22 cellular contexts compared by ENCODE assay signal in genomic region chr18:46320297-46320696, GRCh38.
A peak's percentile ranks its signal among the peaks of the same experiment; 100 is the strongest.
DNase-seq lines count a peak whose midpoint lies in the region; ATAC-seq and TF ChIP-seq lines count a peak whose summit lies in the region.
"Had no signal": no experiment of that assay in that cellular context is flagged by ENCODE, and none has a peak within 500 bp of the region (broad histone marks: within the 10 kb centered on the region; RNA-seq: fewer than 3 reads in every experiment).

No MANE protein-coding gene starts in this region.

- H4K20me1 ChIP-seq in DND-41 (ENCODE audit: insufficient read depth, low read length) = no peaks in the 10 kb centered on the region

- H3K36me3 ChIP-seq in DND-41 (ENCODE audit: insufficient read depth, low read length) = no peaks in the 10 kb centered on the region
- H3K36me3 ChIP-seq: esophagus squamous epithelium had no signal

- no peak overlapping the region for H3K4me2 ChIP-seq in DND-41 (ENCODE audit: insufficient read depth, low read length)

- DNase-seq in DND-41 (no peak), HFFc6 (no peak), WTC11 (ENCODE audit: low spot score) (no peak), kidney tubule cell (ENCODE audit: low spot score) (peak; percentile 11), inferior parietal cortex (ENCODE audit: extremely low spot score) (no peak)
- DNase-seq: activated CD4-positive, CD25-positive, alpha-beta regulatory T cell treated with anti-CD3 and anti-CD28 coated beads, Interleukin-2, amount 50 U/mL, for 72 hours; activated CD8-positive, alpha-beta T cell treated with anti-CD3 and anti-CD28 coated beads, Interleukin-2, amount 10 ng/mL, durations not matched to agents 7 days and 5 days; activated naive CD4-positive, alpha-beta T cell; activated T-cell treated with anti-CD3 and anti-CD28 coated beads, Interleukin-2, amount 50 U/mL, for 1 hour; amniotic stem cell; CD8-positive, alpha-beta T cell; central memory CD4-positive, alpha-beta T cell; esophagus squamous epithelium; IMR-90; left colon; NCI-H1694; T1000; testis had no signal

- H3K9me3 Mint-ChIP-seq in HFFc6 (no peaks in the 10 kb centered on the region), WTC11 (no peaks in the 10 kb centered on the region)
- H3K9me3 Mint-ChIP-seq in stimulated activated memory B cell treated with anti-CD40 and anti-IgM and Interleukin-4, amounts not matched to agents 10 μg/mL and 1 μg/mL and 100 μg/mL, for 72 hours = no peaks in the 10 kb centered on the region
- H3K9me3 Mint-ChIP-seq: CD8-positive, alpha-beta T cell; stimulated activated effector memory CD8-positive, alpha-beta T cell treated with anti-CD3 and anti-CD28 coated beads, Interleukin-12 subunit alpha, Interleukin-12 subunit beta, amount 100 ng/mL, for 72 hours had no signal

- H3K27ac ChIP-seq in DND-41 (ENCODE audit: low read length) = no peak overlapping the region
- H3K27ac ChIP-seq: esophagus squamous epithelium, HL-60, testis had no signal

- H3K4me3 Mint-ChIP-seq in HFFc6 (no peak overlapping the region), WTC11 (no peak overlapping the region)
- no peak overlapping the region for H3K4me3 Mint-ChIP-seq in stimulated activated memory B cell treated with anti-CD40 and anti-IgM and Interleukin-4, amounts not matched to agents 10 μg/mL and 1 μg/mL and 100 μg/mL, for 72 hours
- H3K4me3 Mint-ChIP-seq: activated CD8-positive, alpha-beta T cell treated with anti-CD3 and anti-CD28 coated beads, Interleukin-2, amount 10 ng/mL, durations not matched to agents 7 days and 5 days; CD8-positive, alpha-beta T cell; stimulated activated effector memory CD8-positive, alpha-beta T cell treated with anti-CD3 and anti-CD28 coated beads, Interleukin-12 subunit alpha, Interleukin-12 subunit beta, amount 100 ng/mL, for 72 hours had no signal

- H3K27me3 ChIP-seq in DND-41 (ENCODE audit: insufficient read depth, low read length, poor library complexity) = no peaks in the 10 kb centered on the region
- H3K27me3 ChIP-seq: esophagus squamous epithelium, testis had no signal

- H3K4me1 ChIP-seq in DND-41 (ENCODE audit: insufficient read depth, low read length) = peaks cover 10% of the 10 kb centered on the region
- H3K4me1 ChIP-seq: testis had no signal

- peak; percentile 29 for TF ChIP-seq CTCF in DND-41 (IDR thresholded peaks at IDR 0.05; ENCODE audit: borderline replicate concordance, extremely low read depth, low read length, poor library complexity, severe bottlenecking)
- peak; percentile 39 for TF ChIP-seq CTCF in HFFc6 (IDR thresholded peaks at IDR 0.05)
- TF ChIP-seq CTCF in WTC11 (IDR thresholded peaks at IDR 0.05) = no peak

- POLR2A ChIA-PET in WTC11 (lab: Charles Lee) = interaction anchor here (0.6 kb wide), 1 partner anchor 83 kb away, joined by 4 read pairs; no protein-coding TSS in a partner anchor

- H3K9me3 ChIP-seq in DND-41 (ENCODE audit: insufficient read depth, low read length, severe bottlenecking) = no peaks in the 10 kb centered on the region
- H3K9me3 ChIP-seq: esophagus squamous epithelium, testis had no signal

- H3K27ac Mint-ChIP-seq in HFFc6 = no peak overlapping the region
- H3K27ac Mint-ChIP-seq in WTC11 = no peak overlapping the region
- no peak overlapping the region for H3K27ac Mint-ChIP-seq in stimulated activated memory B cell treated with anti-CD40 and anti-IgM and Interleukin-4, amounts not matched to agents 10 μg/mL and 1 μg/mL and 100 μg/mL, for 72 hours
- H3K27ac Mint-ChIP-seq: activated CD8-positive, alpha-beta T cell treated with anti-CD3 and anti-CD28 coated beads, Interleukin-2, amount 10 ng/mL, durations not matched to agents 7 days and 5 days; CD8-positive, alpha-beta T cell; stimulated activated effector memory CD8-positive, alpha-beta T cell treated with anti-CD3 and anti-CD28 coated beads, Interleukin-12 subunit alpha, Interleukin-12 subunit beta, amount 100 ng/mL, for 72 hours had no signal

- no peak overlapping the region for H3K4me3 ChIP-seq in DND-41 (ENCODE audit: low read depth in 1 of 2, low read length in 2 of 2)
- H3K4me3 ChIP-seq: esophagus squamous epithelium, testis had no signal

- peaks cover 22% of the 10 kb centered on the region for H3K4me1 Mint-ChIP-seq in HFFc6 (ENCODE audit: low read depth)
- peaks cover 30% of the 10 kb centered on the region for H3K4me1 Mint-ChIP-seq in WTC11
- peaks cover 11% of the 10 kb centered on the region for H3K4me1 Mint-ChIP-seq in stimulated activated memory B cell treated with anti-CD40 and anti-IgM and Interleukin-4, amounts not matched to agents 10 μg/mL and 1 μg/mL and 100 μg/mL, for 72 hours

- H3K9ac ChIP-seq in DND-41 (ENCODE audit: low read depth, low read length) = no peak overlapping the region

- no peak overlapping the region for H2AFZ ChIP-seq in DND-41 (ENCODE audit: low read depth, low read length)

- H3K27me3 Mint-ChIP-seq in HFFc6 (ENCODE audit: insufficient read depth) (peaks cover 17% of the 10 kb centered on the region), WTC11 (ENCODE audit: low read depth) (no peaks in the 10 kb centered on the region; the same call in 1 of the 2 replicates)
- H3K27me3 Mint-ChIP-seq in stimulated activated memory B cell treated with anti-CD40 and anti-IgM and Interleukin-4, amounts not matched to agents 10 μg/mL and 1 μg/mL and 100 μg/mL, for 72 hours = peaks cover 9% of the 10 kb centered on the region

- H3K36me3 Mint-ChIP-seq in HFFc6 (ENCODE audit: low read depth) (no peaks in the 10 kb centered on the region), WTC11 (no peaks in the 10 kb centered on the region)
- no peaks in the 10 kb centered on the region for H3K36me3 Mint-ChIP-seq in stimulated activated memory B cell treated with anti-CD40 and anti-IgM and Interleukin-4, amounts not matched to agents 10 μg/mL and 1 μg/mL and 100 μg/mL, for 72 hours
- H3K36me3 Mint-ChIP-seq: CD8-positive, alpha-beta T cell; stimulated activated effector memory CD8-positive, alpha-beta T cell treated with anti-CD3 and anti-CD28 coated beads, Interleukin-12 subunit alpha, Interleukin-12 subunit beta, amount 100 ng/mL, for 72 hours had no signal

- ATAC-seq in DND-41 (ENCODE audit: insufficient read depth, low read depth) (no peak), WTC11 (peak; percentile 24; the same call in 1 of the 2 replicates), GM19397 (IDR thresholded peaks at IDR 0.05; ENCODE audit: unreplicated experiment) (no peak)
- no peak for ATAC-seq in stimulated activated memory B cell treated with anti-CD40 and anti-IgM and Interleukin-4, amounts not matched to agents 10 μg/mL and 1 μg/mL and 100 μg/mL, for 72 hours
- ATAC-seq: activated CD8-positive, alpha-beta T cell treated with anti-CD3 and anti-CD28 coated beads, Interleukin-2, amount 10 ng/mL, durations not matched to agents 7 days and 5 days; CD8-positive, alpha-beta T cell; left colon had no signal

- H3K79me2 ChIP-seq in DND-41 (ENCODE audit: insufficient read depth, low read length) = no peaks in the 10 kb centered on the region

- CTCF ChIA-PET in WTC11 (lab: Charles Lee) = interaction anchor here (0.8 to 1.5 kb wide), 3 partner anchors 9 to 73 kb away, joined by 3 to 11 read pairs (median 3); no protein-coding TSS in a partner anchor

TF ChIP-seq in WTC11, 78 proteins besides CTCF, POLR2A, EP300 and RAD21 (continues in another document):
- TF ChIP-seq ATF6 (CRISPR knock-in tag; IDR thresholded peaks at IDR 0.05) (no peak), ZNF396 (CRISPR knock-in tag; IDR thresholded peaks at IDR 0.05; ENCODE audit: borderline replicate concordance) (no peak), NR2C2 (CRISPR knock-in tag; IDR thresholded peaks at IDR 0.05) (no peak), MAX (CRISPR knock-in tag; IDR thresholded peaks at IDR 0.05) (no peak), STAT6 (CRISPR knock-in tag; conservative IDR thresholded peaks at IDR 0.05; ENCODE audit: low read depth) (no peak), RORB (CRISPR knock-in tag; IDR thresholded peaks at IDR 0.05) (no peak)
